12 cellular contexts compared by ENCODE assay signal in genomic region chr9:127783644-127784043, GRCh38. TPM values are rescaled to one million over a fixed set of nuclear protein-coding genes. Genes with fewer than 3 reads are reported as not detected.
DNase-seq lines count a peak whose midpoint lies in the region; ATAC-seq, FAIRE-seq and TF ChIP-seq lines count a peak whose summit lies in the region.
"Had no signal": no experiment of that assay in that cellular context is flagged by ENCODE, and none has a peak within 500 bp of the region (broad histone marks: within the 10 kb centered on the region; RNA-seq: fewer than 3 reads in every experiment).

No MANE protein-coding gene starts in this region.

- H3K79me2 ChIP-seq in H1 (ENCODE audit: control insufficient read depth in 1 of 2, insufficient read depth in 2 of 2, low read length in 2 of 2), result peaks cover 3 to 18% of the 10 kb centered on the region in 2 experiments; a peak in 2 of 4 replicates

- TF ChIP-seq CTCF in H1 (IDR thresholded peaks at IDR 0.05; ENCODE audit: control extremely low read depth in 1 of 3, insufficient read depth in 1 of 3, low read depth in 1 of 3, low read length in 3 of 3), result no peak

- no peak for FAIRE-seq in H1 (lab: Jason Lieb, UNC)
- FAIRE-seq: A204.1, endometrium had no signal

- CTCF ChIA-PET in H1 (lab: Charles Lee; ENCODE audit: partially characterized antibody), result interaction anchor here (0.8 to 16.2 kb wide), 11 partner anchors 16 to 279 kb away, joined by 3 to 227 read pairs (median 4); partner anchors contain the start of gene TOR2A

- DNase-seq in T-helper 1 cell, result no peak
- peak; percentile 81 for DNase-seq in SKM-1 (lab: John Stamatoyannopoulos, UW; ENCODE audit: unreplicated experiment)
- DNase-seq in H1 (ENCODE audit: low read depth in 1 of 2, low spot score in 2 of 2), result no peak
- DNase-seq in stimulated activated effector memory CD8-positive, alpha-beta T cell treated with anti-CD3 and anti-CD28 coated beads, Interleukin-12 subunit alpha, Interleukin-12 subunit beta, amount 100 ng/mL, for 72 hours (ENCODE audit: low spot score in 2 of 2), result peak in 1 of 2 donors; percentile 64
- DNase-seq in cortex of kidney (lab: John Stamatoyannopoulos, UW), result no peak
- DNase-seq: NCI-H1048 had no signal

- H2BK12ac ChIP-seq in H1 (ENCODE audit: low read depth, low read length), result peak overlapping the region; percentile 71; the same call in 1 of the 2 replicates

- H2AFZ ChIP-seq in H1 (ENCODE audit: low read length), result no peak overlapping the region

- no peak overlapping the region for H4K5ac ChIP-seq in H1 (ENCODE audit: insufficient read length, low read depth, low read length)

- H4K91ac ChIP-seq in H1 (replicated peaks; ENCODE audit: insufficient read length, low read length), result no peak overlapping the region

- H3K18ac ChIP-seq in H1 (ENCODE audit: extremely low read depth, low read length), result no peak overlapping the region

- H3K9me3 Mint-ChIP-seq in T-helper 1 cell treated with Interleukin-12 subunit alpha and Interleukin-12 subunit beta and Interleukin-4 antibody, amounts not matched to agents 30 μg/mL and 1 μg/mL, for 36 hours, result no peaks in the 10 kb centered on the region
- no peaks in the 10 kb centered on the region for H3K9me3 Mint-ChIP-seq in stimulated activated effector memory CD8-positive, alpha-beta T cell treated with anti-CD3 and anti-CD28 coated beads, Interleukin-12 subunit alpha, Interleukin-12 subunit beta, amount 100 ng/mL, for 72 hours

- H3K4me1 Mint-ChIP-seq in T-helper 1 cell treated with Interleukin-12 subunit alpha and Interleukin-12 subunit beta and Interleukin-4 antibody, amounts not matched to agents 30 μg/mL and 1 μg/mL, for 36 hours (ENCODE audit: low read depth), result peaks cover 56% of the 10 kb centered on the region
- H3K4me1 Mint-ChIP-seq in stimulated activated effector memory CD8-positive, alpha-beta T cell treated with anti-CD3 and anti-CD28 coated beads, Interleukin-12 subunit alpha, Interleukin-12 subunit beta, amount 100 ng/mL, for 72 hours, result peaks cover 76% of the 10 kb centered on the region

- no peak for TF ChIP-seq POLR2A in H1 (IDR thresholded peaks at IDR 0.05; ENCODE audit: control extremely low read depth in 1 of 2, low read depth in 2 of 2, low read length in 2 of 2)

- H3K9ac ChIP-seq in H1 (replicated peaks in 1 of 4; ENCODE audit: extremely low read depth in 1 of 4, low read depth in 3 of 4, low read length in 3 of 4), result no peak overlapping the region

- H2BK5ac ChIP-seq in H1 (ENCODE audit: low read depth, low read length), result no peak overlapping the region

- TF ChIP-seq EP300 in H1 (IDR thresholded peaks at IDR 0.05; ENCODE audit: borderline replicate concordance in 1 of 2, low read depth in 2 of 2, low read length in 2 of 2), result no peak

- no peaks in the 10 kb centered on the region for H3K9me3 ChIP-seq in H1 (ENCODE audit: insufficient read depth in 2 of 2, low read depth in 1 of 2, low read length in 1 of 2)
- H3K9me3 ChIP-seq: thoracic aorta had no signal

- peak overlapping the region; percentile 88 for H2BK15ac ChIP-seq in H1 (ENCODE audit: low read length)

- H3K4me2 ChIP-seq in H1 (ENCODE audit: insufficient read depth in 1 of 2, low read depth in 2 of 2, low read length in 2 of 2), result no peak overlapping the region

- no peak overlapping the region for H3K4me3 ChIP-seq in H1 (ENCODE audit: extremely low read depth in 1 of 4, insufficient read depth in 2 of 4, low read depth in 3 of 4, low read length in 4 of 4)
- H3K4me3 ChIP-seq: thoracic aorta had no signal

- TF ChIP-seq RAD21 in H1 (IDR thresholded peaks at IDR 0.05 in 1 of 2, conservative IDR thresholded peaks at IDR 0.05 in 1 of 2; ENCODE audit: low read depth in 2 of 2, low read length in 2 of 2), result no peak

- H3K4me1 ChIP-seq in H1 (replicated peaks in 1 of 4; ENCODE audit: control insufficient read depth in 3 of 4, insufficient read depth in 4 of 4, low read length in 3 of 4), result peaks cover 0 to 17% (median 10%) of the 10 kb centered on the region in 4 experiments; a peak in 5 of 7 replicates

- H4K20me1 ChIP-seq in H1 (replicated peaks in 1 of 2; ENCODE audit: control insufficient read depth in 1 of 2, insufficient read depth in 2 of 2, low read length in 2 of 2), result peaks cover 8 to 13% of the 10 kb centered on the region in 2 experiments

- peak overlapping the region; percentile 79 for H3K4me3 Mint-ChIP-seq in T-helper 1 cell treated with Interleukin-12 subunit alpha and Interleukin-12 subunit beta and Interleukin-4 antibody, amounts not matched to agents 30 μg/mL and 1 μg/mL, for 36 hours
- H3K4me3 Mint-ChIP-seq in stimulated activated effector memory CD8-positive, alpha-beta T cell treated with anti-CD3 and anti-CD28 coated beads, Interleukin-12 subunit alpha, Interleukin-12 subunit beta, amount 100 ng/mL, for 72 hours, result peak overlapping the region; percentile 93

- no peak overlapping the region for H2BK120ac ChIP-seq in H1 (replicated peaks; ENCODE audit: low read depth, low read length)

- H3K23me2 ChIP-seq in H1 (ENCODE audit: low read depth, low read length), result no peaks in the 10 kb centered on the region

- no peak overlapping the region for H3K23ac ChIP-seq in H1 (ENCODE audit: insufficient read length)

- 97% methylated on average over 6 of the region's 6 CpGs; no CpG with 5 or more reads in 1 of the 2 experiments for WGBS in H1 (ENCODE audit: extremely low coverage in 1 of 2, insufficient coverage in 1 of 2, insufficient read length in 1 of 2, insufficient replicate concordance in 2 of 2, low coverage in 1 of 2, low lambda C conversion rate in 2 of 2, missing lambda C conversion rate in 1 of 2), 2 experiments

- H4K8ac ChIP-seq in H1 (ENCODE audit: extremely low read depth, insufficient read depth, low read length), result no peak overlapping the region

- H2BK20ac ChIP-seq in H1 (ENCODE audit: low read length), result no peak overlapping the region

- H2AK5ac ChIP-seq in H1 (ENCODE audit: low read depth, low read length), result no peak overlapping the region

- H3K36me3 ChIP-seq in H1 (ENCODE audit: control insufficient read depth in 2 of 4, insufficient read depth in 4 of 4, low read length in 3 of 4), result peaks cover 15 to 16% (median 15%) of the 10 kb centered on the region in 4 experiments

- peak overlapping the region; percentile 97 for H3K27ac Mint-ChIP-seq in T-helper 1 cell treated with Interleukin-12 subunit alpha and Interleukin-12 subunit beta and Interleukin-4 antibody, amounts not matched to agents 30 μg/mL and 1 μg/mL, for 36 hours
- H3K27ac Mint-ChIP-seq in stimulated activated effector memory CD8-positive, alpha-beta T cell treated with anti-CD3 and anti-CD28 coated beads, Interleukin-12 subunit alpha, Interleukin-12 subunit beta, amount 100 ng/mL, for 72 hours, result peak overlapping the region; percentile 99

- ATAC-seq in stimulated activated effector memory CD8-positive, alpha-beta T cell treated with anti-CD3 and anti-CD28 coated beads, Interleukin-12 subunit alpha, Interleukin-12 subunit beta, amount 100 ng/mL, for 72 hours, result no peak
- ATAC-seq in HG02938 (IDR thresholded peaks at IDR 0.05; ENCODE audit: unreplicated experiment), result no peak
- ATAC-seq in HG02885 (IDR thresholded peaks at IDR 0.05; ENCODE audit: poor library complexity, unreplicated experiment), result no peak

- H3K4ac ChIP-seq in H1 (replicated peaks; ENCODE audit: insufficient read length, low read depth, low read length), result no peak overlapping the region

- H3K27me3 ChIP-seq in H1 (replicated peaks in 1 of 4; ENCODE audit: control insufficient read depth in 3 of 4, extremely low read depth in 1 of 4, insufficient read depth in 3 of 4, low read length in 3 of 4), result no peaks in the 10 kb centered on the region

- peaks cover 20% of the 10 kb centered on the region for H3K36me3 Mint-ChIP-seq in T-helper 1 cell treated with Interleukin-12 subunit alpha and Interleukin-12 subunit beta and Interleukin-4 antibody, amounts not matched to agents 30 μg/mL and 1 μg/mL, for 36 hours (ENCODE audit: low read depth)
- H3K36me3 Mint-ChIP-seq in stimulated activated effector memory CD8-positive, alpha-beta T cell treated with anti-CD3 and anti-CD28 coated beads, Interleukin-12 subunit alpha, Interleukin-12 subunit beta, amount 100 ng/mL, for 72 hours, result peaks cover 38% of the 10 kb centered on the region

- no peak overlapping the region for H3K27ac ChIP-seq in H1 (ENCODE audit: low read depth, low read length)

- H3K56ac ChIP-seq in H1 (replicated peaks; ENCODE audit: insufficient read length, low read depth, low read length), result no peak overlapping the region

- POLR2A ChIA-PET in H1 (lab: Charles Lee; ENCODE audit: partially characterized antibody), result interaction anchor here (0.8 to 10.2 kb wide), 4 partner anchors 9 to 36 kb away, joined by 3 to 140 read pairs (median 4); partner anchors contain the start of gene FPGS

- peak overlapping the region; percentile 27 for H3K14ac ChIP-seq in H1 (ENCODE audit: insufficient read length)

- no peaks in the 10 kb centered on the region for H3K27me3 Mint-ChIP-seq in T-helper 1 cell treated with Interleukin-12 subunit alpha and Interleukin-12 subunit beta and Interleukin-4 antibody, amounts not matched to agents 30 μg/mL and 1 μg/mL, for 36 hours (ENCODE audit: low read depth)

- H3K79me1 ChIP-seq in H1 (ENCODE audit: low read depth, low read length), result peaks cover 4% of the 10 kb centered on the region

RNA-seq across cellular contexts. Expression of gene CDK9, which starts 2.2 kb away (rescaled TPM):
- 86.3 and 87.5 TPM in 2 replicates for total RNA-seq in H1 (2021; fragmentation: NEBNext Ultra II Directional; extraction: Animal tissue kit (Norgen Biotek cat#: 25700))
- polyA plus RNA-seq in H1 (2011; rRNA removed), result 69.1 and 94.0 TPM in 2 replicates
- 79.0 TPM for polyA plus RNA-seq in H1 (2011; cell fraction: cytosol; rRNA removed)
- 126 TPM for polyA plus RNA-seq in H1 (2011; cell fraction: nucleus; rRNA removed)
- 55.7 to 89.9 TPM (median 79.6 TPM) in 4 replicates for polyA plus RNA-seq in H1 (2012, experiment 1 of 2)
- 70.2 TPM for polyA plus RNA-seq in H1 (2012, experiment 2 of 2)
- polyA plus RNA-seq in H1 (2013, experiment 1 of 2), result 42.8 TPM
- 41.6 TPM for polyA plus RNA-seq in H1 (2013, experiment 2 of 2)
- polyA minus RNA-seq in H1 (2011; rRNA and poly(A)+ RNA removed), result 75.4 and 85.6 TPM in 2 replicates
- polyA minus RNA-seq in H1 (2011; cell fraction: cytosol; rRNA and poly(A)+ RNA removed), result 42.9 TPM
- 73.9 TPM for polyA minus RNA-seq in H1 (2011; cell fraction: nucleus; rRNA and poly(A)+ RNA removed)

RNA-seq across cellular contexts. Expression of gene SH2D3C, which starts 5.2 kb away (rescaled TPM):
- 6.4 and 7.3 TPM in 2 replicates for total RNA-seq in H1 (2021; fragmentation: NEBNext Ultra II Directional; extraction: Animal tissue kit (Norgen Biotek cat#: 25700))
- polyA plus RNA-seq in H1 (2011; rRNA removed), result 8.1 and 12.3 TPM in 2 replicates
- polyA plus RNA-seq in H1 (2011; cell fraction: cytosol; rRNA removed), result 4.1 TPM
- polyA plus RNA-seq in H1 (2011; cell fraction: nucleus; rRNA removed), result 7.2 TPM
- polyA plus RNA-seq in H1 (2012, experiment 1 of 2), result 3.5 to 7.1 TPM (median 5.6 TPM) in 4 replicates
- polyA plus RNA-seq in H1 (2012, experiment 2 of 2), result 5.4 TPM
- 2.8 TPM for polyA plus RNA-seq in H1 (2013, experiment 1 of 2)
- 2.7 TPM for polyA plus RNA-seq in H1 (2013, experiment 2 of 2)
- polyA minus RNA-seq in H1 (2011; rRNA and poly(A)+ RNA removed), result 4.2 and 4.4 TPM in 2 replicates
- 3.4 TPM for polyA minus RNA-seq in H1 (2011; cell fraction: cytosol; rRNA and poly(A)+ RNA removed)
- 9.1 TPM for polyA minus RNA-seq in H1 (2011; cell fraction: nucleus; rRNA and poly(A)+ RNA removed)

RNA-seq across cellular contexts. Expression of gene FPGS, which starts 19.0 kb away (rescaled TPM):
- 62.4 and 63.7 TPM in 2 replicates for total RNA-seq in H1 (2021; fragmentation: NEBNext Ultra II Directional; extraction: Animal tissue kit (Norgen Biotek cat#: 25700))
- 83.0 and 125 TPM in 2 replicates for polyA plus RNA-seq in H1 (2011; rRNA removed)
- 71.0 TPM for polyA plus RNA-seq in H1 (2011; cell fraction: cytosol; rRNA removed)
- polyA plus RNA-seq in H1 (2011; cell fraction: nucleus; rRNA removed), result 156 TPM
- polyA plus RNA-seq in H1 (2012, experiment 1 of 2), result 56.8 to 70.0 TPM (median 66.4 TPM) in 4 replicates
- 58.0 TPM for polyA plus RNA-seq in H1 (2012, experiment 2 of 2)
- 38.7 TPM for polyA plus RNA-seq in H1 (2013, experiment 1 of 2)
- polyA plus RNA-seq in H1 (2013, experiment 2 of 2), result 35.7 TPM
- polyA minus RNA-seq in H1 (2011; rRNA and poly(A)+ RNA removed), result 55.2 and 85.0 TPM in 2 replicates
- polyA minus RNA-seq in H1 (2011; cell fraction: cytosol; rRNA and poly(A)+ RNA removed), result 72.3 TPM
- 52.7 TPM for polyA minus RNA-seq in H1 (2011; cell fraction: nucleus; rRNA and poly(A)+ RNA removed)

RNA-seq across cellular contexts. Expression of gene TOR2A, which starts 48.5 kb away (rescaled TPM):
- total RNA-seq in H1 (2021; fragmentation: NEBNext Ultra II Directional; extraction: Animal tissue kit (Norgen Biotek cat#: 25700)), result 18.4 and 18.7 TPM in 2 replicates
- 24.9 and 34.2 TPM in 2 replicates for polyA plus RNA-seq in H1 (2011; rRNA removed)
- polyA plus RNA-seq in H1 (2011; cell fraction: cytosol; rRNA removed), result 18.8 TPM
- 24.8 TPM for polyA plus RNA-seq in H1 (2011; cell fraction: nucleus; rRNA removed)
- polyA plus RNA-seq in H1 (2012, experiment 1 of 2), result 10.1 to 23.2 TPM (median 21.4 TPM) in 4 replicates
- 18.1 TPM for polyA plus RNA-seq in H1 (2012, experiment 2 of 2)
- polyA plus RNA-seq in H1 (2013, experiment 1 of 2), result 18.7 TPM
- 21.8 TPM for polyA plus RNA-seq in H1 (2013, experiment 2 of 2)
- polyA minus RNA-seq in H1 (2011; rRNA and poly(A)+ RNA removed), result 4.3 and 4.4 TPM in 2 replicates
- polyA minus RNA-seq in H1 (2011; cell fraction: cytosol; rRNA and poly(A)+ RNA removed), result 11.2 TPM
- polyA minus RNA-seq in H1 (2011; cell fraction: nucleus; rRNA and poly(A)+ RNA removed), result 9.3 TPM
